ENCODE assay signal across 7 cellular contexts in the genomic region with DNA sequence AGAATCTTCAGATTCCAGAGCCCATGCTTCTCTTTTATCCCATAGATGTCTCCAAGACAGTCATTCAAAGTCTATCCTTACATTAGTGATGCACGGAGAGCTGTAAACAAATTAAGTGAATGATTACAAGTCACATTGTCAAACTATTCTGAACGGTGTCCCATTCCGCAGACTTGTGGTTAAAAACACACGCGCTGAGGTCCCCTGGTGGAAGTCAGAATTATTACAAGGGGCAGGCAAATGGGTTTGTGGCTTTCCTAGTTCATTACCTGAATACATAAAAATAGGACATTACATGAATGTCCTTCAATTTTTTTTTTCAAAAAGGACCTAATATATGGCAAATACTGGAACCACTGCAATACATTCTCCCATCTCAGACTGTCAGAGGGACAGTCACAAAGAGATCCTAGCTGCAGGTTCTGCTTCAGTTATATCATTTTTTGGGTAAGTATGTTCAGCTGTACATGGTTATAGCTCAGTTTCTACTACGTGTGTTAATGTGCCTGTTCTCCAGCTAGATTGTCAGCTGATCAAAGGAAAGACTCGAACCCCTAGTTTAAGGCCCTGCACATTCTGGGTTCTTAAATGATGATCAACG. TPM values are rescaled to one million over a fixed set of nuclear protein-coding genes. Genes with fewer than 3 reads are reported as not detected.
DNase-seq lines count a peak whose midpoint lies in the region; FAIRE-seq and TF ChIP-seq lines count a peak whose summit lies in the region.

No MANE protein-coding gene starts in this region.

- no peaks in the 10 kb centered on the region for H3K9me1 ChIP-seq in keratinocyte (ENCODE audit: control insufficient read depth, extremely low read depth, insufficient read depth, low read length)

- no peak overlapping the region for H3K27ac ChIP-seq in brain microvascular endothelial cell
- H3K27ac ChIP-seq in keratinocyte (ENCODE audit: control insufficient read depth, insufficient read depth, low read length), result no peak overlapping the region

- H3K27me3 ChIP-seq in H7 (ENCODE audit: control insufficient read depth, insufficient read depth, low read length) (no peaks in the 10 kb centered on the region), brain microvascular endothelial cell (replicated peaks) (peaks cover 2% of the 10 kb centered on the region), keratinocyte (ENCODE audit: control insufficient read depth, extremely low read depth, insufficient read depth, low read length) (no peaks in the 10 kb centered on the region)

- no peak overlapping the region for H2AFZ ChIP-seq in keratinocyte (ENCODE audit: control insufficient read depth, low read length)

- no peaks in the 10 kb centered on the region for H4K20me1 ChIP-seq in keratinocyte (ENCODE audit: control insufficient read depth, extremely low read depth, insufficient read depth, low read length)

- peak; percentile 67 for FAIRE-seq in keratinocyte (lab: Jason Lieb, UNC)

- no peaks in the 10 kb centered on the region for H3K79me2 ChIP-seq in keratinocyte (ENCODE audit: control insufficient read depth, insufficient read depth, low read length)

- no peaks in the 10 kb centered on the region for H3K4me1 ChIP-seq in keratinocyte (ENCODE audit: control insufficient read depth, extremely low read depth, insufficient read depth, low read length)

- dilution Hi-C loops in keratinocyte (cut with MboI; ENCODE audit: extremely low pct_ligation_motif_present, low sequenced_read_pairs), result no loop called here

- H3K36me3 ChIP-seq in H7 (replicated peaks; ENCODE audit: control insufficient read depth, insufficient read depth, low read length) (no peaks in the 10 kb centered on the region), brain microvascular endothelial cell (replicated peaks) (no peaks in the 10 kb centered on the region), keratinocyte (ENCODE audit: control insufficient read depth in 2 of 2, extremely low read depth in 1 of 2, insufficient read depth in 2 of 2, low read length in 2 of 2) (no peaks in the 10 kb centered on the region)

- no peaks in the 10 kb centered on the region for H3K9me3 ChIP-seq in keratinocyte (ENCODE audit: control insufficient read depth, low read depth, low read length)

- in situ Hi-C loops in brain microvascular endothelial cell (cut with HindIII; ENCODE audit: low pct_ligation_motif_present, low sequenced_read_pairs), result no loop called here

- no peak overlapping the region for H3K4me3 ChIP-seq in GM12864 (ENCODE audit: low read depth, low read length)
- no peak overlapping the region for H3K4me3 ChIP-seq in H7 (ENCODE audit: insufficient read depth, low read depth, low read length)
- H3K4me3 ChIP-seq in brain microvascular endothelial cell (ENCODE audit: low read depth, low read length), result no peak overlapping the region
- H3K4me3 ChIP-seq in keratinocyte (ENCODE audit: control insufficient read depth in 2 of 3, extremely low read depth in 1 of 3, insufficient read depth in 2 of 3, low read depth in 1 of 3, low read length in 3 of 3), result no peak overlapping the region

- TF ChIP-seq CTCF in GM12864 (IDR thresholded peaks at IDR 0.05; ENCODE audit: low read depth, low read length, missing control alignments), result peak; percentile 75
- peak; percentile 88 for TF ChIP-seq CTCF in brain microvascular endothelial cell (IDR thresholded peaks at IDR 0.05; ENCODE audit: low read depth, low read length, missing control alignments)
- peak; percentile 77 to 90 (median 85) for TF ChIP-seq CTCF in keratinocyte (optimal IDR thresholded peaks at IDR 0.05 in 1 of 3, IDR thresholded peaks at IDR 0.05 in 1 of 3, conservative IDR thresholded peaks at IDR 0.05 in 1 of 3; ENCODE audit: extremely low read depth in 1 of 3, insufficient read depth in 2 of 3, low read length in 3 of 3)

- DNase-seq in GM12864 (ENCODE audit: low read depth) (no peak), H7 (peak; percentile 44), M059J (ENCODE audit: low read depth) (peak; percentile 46), SW480 (ENCODE audit: low spot score) (peak; percentile 62), brain microvascular endothelial cell (peak; percentile 39), keratinocyte (ENCODE audit: low read depth, low spot score) (no peak)
- peak; percentile 30 to 53 for DNase-seq in stimulated activated CD4-positive, alpha-beta T cell treated with anti-CD3 and anti-CD28 coated beads, Interleukin-2, amount 100 ng/mL, for 48 hours

- no peak overlapping the region for H3K4me2 ChIP-seq in keratinocyte (ENCODE audit: control insufficient read depth, extremely low read depth, insufficient read depth, low read depth, low read length)

- no peak overlapping the region for H3K9ac ChIP-seq in keratinocyte (ENCODE audit: control insufficient read depth, extremely low read depth, insufficient read depth, low read length)

RNA-seq across cellular contexts. Expression of a gene that starts 53.1 kb away (rescaled TPM):
- total RNA-seq in H7 (2014; rRNA removed; shearing (Covaris generic)), result 26.9 and 28.5 TPM in 2 replicates
- 0.20 and 1.3 TPM in 2 replicates for total RNA-seq in M059J (2014; rRNA removed; shearing (Covaris generic))
- polyA plus RNA-seq in keratinocyte, result 82.3 to 103 TPM (median 103 TPM) in 3 replicates
- polyA plus RNA-seq in keratinocyte (2011; ENCODE audit: low read depth), result 12.9 TPM
- polyA plus RNA-seq in keratinocyte (2011; cell fraction: cytosol; rRNA removed), result 48.4 and 74.3 TPM in 2 replicates
- 118 and 122 TPM in 2 replicates for polyA plus RNA-seq in keratinocyte (2011; cell fraction: nucleus; rRNA removed)
- polyA plus RNA-seq in keratinocyte (2012; ENCODE audit: low replicate concordance), result 25.6 and 53.0 TPM in 2 replicates
- 265 to 559 TPM (median 447 TPM) in 3 replicates for polyA minus RNA-seq in keratinocyte
- 273 TPM for polyA minus RNA-seq in keratinocyte (2011; cell fraction: cytosol; rRNA and poly(A)+ RNA removed)
- 304 and 525 TPM in 2 replicates for polyA minus RNA-seq in keratinocyte (2011; cell fraction: nucleus; rRNA and poly(A)+ RNA removed)

Comparison
In these comparisons a context has a peak if more than half of its experiments do, and no peak if none do; other contexts are left out.
1. DNase-seq: peak in H7 (single experiment), M059J (single experiment), SW480 (single experiment), brain microvascular endothelial cell (single experiment) and stimulated activated CD4-positive, alpha-beta T cell treated with anti-CD3 and anti-CD28 coated beads, Interleukin-2, amount 100 ng/mL, for 48 hours (2 of 2); none in GM12864 (single experiment) and keratinocyte (single experiment).
2. RNA of a gene that starts 53.1 kb away (total RNA-seq): 26.9 to 28.5 TPM in H7; 0.20 to 1.3 TPM in M059J; every median in the first group is over 10 times any median in the second.
3. Peak in every context shown above with its lines, with median percentiles within 50 percentile points of each other: CTCF ChIP-seq.